Comparison of ENCODE assay signal across 8 cellular contexts in genomic region chr20:45911486-45912343, GRCh38. TPM values are rescaled to one million over a fixed set of nuclear protein-coding genes. Genes with fewer than 3 reads are reported as not detected.
DNase-seq lines count a peak whose midpoint lies in the region; ATAC-seq and TF ChIP-seq lines count a peak whose summit lies in the region.

A gene with protein sequence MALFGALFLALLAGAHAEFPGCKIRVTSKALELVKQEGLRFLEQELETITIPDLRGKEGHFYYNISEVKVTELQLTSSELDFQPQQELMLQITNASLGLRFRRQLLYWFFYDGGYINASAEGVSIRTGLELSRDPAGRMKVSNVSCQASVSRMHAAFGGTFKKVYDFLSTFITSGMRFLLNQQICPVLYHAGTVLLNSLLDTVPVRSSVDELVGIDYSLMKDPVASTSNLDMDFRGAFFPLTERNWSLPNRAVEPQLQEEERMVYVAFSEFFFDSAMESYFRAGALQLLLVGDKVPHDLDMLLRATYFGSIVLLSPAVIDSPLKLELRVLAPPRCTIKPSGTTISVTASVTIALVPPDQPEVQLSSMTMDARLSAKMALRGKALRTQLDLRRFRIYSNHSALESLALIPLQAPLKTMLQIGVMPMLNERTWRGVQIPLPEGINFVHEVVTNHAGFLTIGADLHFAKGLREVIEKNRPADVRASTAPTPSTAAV (minus strand): TSS chr20:45912155. CDS start chr20:45911452, 703 bp downstream.

- H3K36me3 Mint-ChIP-seq in CD4-positive, alpha-beta T cell (ENCODE audit: low read depth): no peaks in the 10 kb centered on the region
- H3K36me3 Mint-ChIP-seq in activated CD4-positive, alpha-beta memory T cell treated with anti-CD3 and anti-CD28 coated beads, Interleukin-2, amount 10 ng/mL, durations not matched to agents 7 days and 5 days (ENCODE audit: low read depth): no peaks in the 10 kb centered on the region

- no peak for TF ChIP-seq CTCF in CD4-positive, alpha-beta T cell (IDR thresholded peaks at IDR 0.05)

- H3K27me3 ChIP-seq in CD4-positive, alpha-beta T cell (ENCODE audit: control insufficient read depth, insufficient read depth, low read length): peaks cover 24% of the 10 kb centered on the region
- H3K27me3 ChIP-seq in subcutaneous abdominal adipose tissue (ENCODE audit: control insufficient read depth in 5 of 5, insufficient read depth in 4 of 5, low read length in 5 of 5): no peaks in the 10 kb centered on the region

- H3K9me3 Mint-ChIP-seq in CD4-positive, alpha-beta T cell: no peaks in the 10 kb centered on the region
- H3K9me3 Mint-ChIP-seq in activated CD4-positive, alpha-beta memory T cell treated with anti-CD3 and anti-CD28 coated beads, Interleukin-2, amount 10 ng/mL, durations not matched to agents 7 days and 5 days: no peaks in the 10 kb centered on the region

- peaks cover 14% of the 10 kb centered on the region for H3K4me1 Mint-ChIP-seq in CD4-positive, alpha-beta T cell (ENCODE audit: low read depth)
- H3K4me1 Mint-ChIP-seq in activated CD4-positive, alpha-beta memory T cell treated with anti-CD3 and anti-CD28 coated beads, Interleukin-2, amount 10 ng/mL, durations not matched to agents 7 days and 5 days: peaks cover 19% of the 10 kb centered on the region

- no peaks in the 10 kb centered on the region for H3K4me1 ChIP-seq in mesodermal cell (ENCODE audit: control insufficient read depth, insufficient read depth, low read length, poor library complexity, severe bottlenecking)
- H3K4me1 ChIP-seq in subcutaneous abdominal adipose tissue (ENCODE audit: control insufficient read depth in 5 of 5, insufficient read depth in 5 of 5, low read length in 5 of 5): peaks cover 0 to 42% (median 36%) of the 10 kb centered on the region in 5 donors

- peak; percentile 34 for ATAC-seq in CD4-positive, alpha-beta T cell (ENCODE audit: poor library complexity)
- ATAC-seq in GM19467 (IDR thresholded peaks at IDR 0.05; ENCODE audit: unreplicated experiment): no peak

- intact Hi-C loops in CD4-positive, alpha-beta T cell (cut with DNase I, micrococcal nuclease): loop anchor here in 1 of 2 experiments (2.0 kb wide), 1 partner anchor 21 kb away; no protein-coding TSS in a partner anchor

- peak in 1 of 10 experiments; percentile 36 for DNase-seq in CD4-positive, alpha-beta T cell
- DNase-seq in HuH-7 (ENCODE audit: low spot score): peak; percentile 83
- peak; percentile 35 for DNase-seq in activated CD4-positive, alpha-beta memory T cell treated with anti-CD3 and anti-CD28 coated beads, Interleukin-2, amount 10 ng/mL, durations not matched to agents 7 days and 5 days
- peak; percentile 66 to 69 for DNase-seq in erythroblast (lab: John Stamatoyannopoulos, UW)
- DNase-seq in inferior parietal cortex (ENCODE audit: extremely low spot score): no peak

- 0% methylated on average over 28 to 44 of the region's 58 CpGs for WGBS in mesodermal cell (ENCODE audit: insufficient coverage in 2 of 2), 2 experiments

- no peaks in the 10 kb centered on the region for H3K9me3 ChIP-seq in CD4-positive, alpha-beta T cell (ENCODE audit: control insufficient read depth, low read length)
- no peaks in the 10 kb centered on the region for H3K9me3 ChIP-seq in mesodermal cell (ENCODE audit: control insufficient read depth, low read length)
- no peaks in the 10 kb centered on the region for H3K9me3 ChIP-seq in subcutaneous abdominal adipose tissue (ENCODE audit: control insufficient read depth in 5 of 5, low read length in 5 of 5)

- H3K4me3 Mint-ChIP-seq in CD4-positive, alpha-beta T cell: peak within 1 kb of the TSS; percentile 79
- peak within 1 kb of the TSS; percentile 64 for H3K4me3 Mint-ChIP-seq in activated CD4-positive, alpha-beta memory T cell treated with anti-CD3 and anti-CD28 coated beads, Interleukin-2, amount 10 ng/mL, durations not matched to agents 7 days and 5 days

- no peak within 1 kb of the TSS for H3K27ac ChIP-seq in CD4-positive, alpha-beta T cell (ENCODE audit: low read depth, low read length)
- H3K27ac ChIP-seq in mesodermal cell (ENCODE audit: low read depth, low read length, severe bottlenecking): peak within 1 kb of the TSS; percentile 90
- peak within 1 kb of the TSS; percentile 72 for H3K27ac ChIP-seq in subcutaneous abdominal adipose tissue (ENCODE audit: low read depth, low read length)

- H3K36me3 ChIP-seq in mesodermal cell (ENCODE audit: control insufficient read depth, insufficient read depth, low read length) (peaks cover 32% of the 10 kb centered on the region), subcutaneous abdominal adipose tissue (ENCODE audit: control insufficient read depth in 5 of 5, insufficient read depth in 5 of 5, low read length in 5 of 5) (peaks cover 0 to 16% (median 7%) of the 10 kb centered on the region in 5 donors)

- peak within 1 kb of the TSS; percentile 54 for H3K4me3 ChIP-seq in mesodermal cell (ENCODE audit: extremely low read depth, insufficient read depth, low read length, poor library complexity, severe bottlenecking)
- peak within 1 kb of the TSS; percentile 72 to 85 (median 75) for H3K4me3 ChIP-seq in subcutaneous abdominal adipose tissue (ENCODE audit: low read depth in 1 of 5, low read length in 5 of 5)

- POLR2A ChIA-PET in CD4-positive, alpha-beta T cell (lab: Charles Lee): interaction anchor here (1.3 kb wide), 1 partner anchor 31 kb away, joined by 4 read pairs; the partner anchor contains the start of gene ZSWIM1
- POLR2A ChIA-PET in activated CD4-positive, alpha-beta memory T cell treated with anti-CD3 and anti-CD28 coated beads, Interleukin-2, amount 10 ng/mL, durations not matched to agents 7 days and 5 days (lab: Charles Lee): interaction anchor here (1.6 to 2.3 kb wide), 2 partner anchors 22 to 99 kb away, joined by 4 to 16 read pairs; partner anchors contain the start of genes PCIF1 and UBE2C

- H3K27ac Mint-ChIP-seq in CD4-positive, alpha-beta T cell: no peak within 1 kb of the TSS
- H3K27ac Mint-ChIP-seq in activated CD4-positive, alpha-beta memory T cell treated with anti-CD3 and anti-CD28 coated beads, Interleukin-2, amount 10 ng/mL, durations not matched to agents 7 days and 5 days: no peak within 1 kb of the TSS

- peak within 1 kb of the TSS in 4 of 5 donors; percentile 56 to 74 (median 63) for H3K9ac ChIP-seq in subcutaneous abdominal adipose tissue (ENCODE audit: low read length in 5 of 5)

- CTCF ChIA-PET in CD4-positive, alpha-beta T cell (lab: Charles Lee): no interaction called here
- CTCF ChIA-PET in activated CD4-positive, alpha-beta memory T cell treated with anti-CD3 and anti-CD28 coated beads, Interleukin-2, amount 10 ng/mL, durations not matched to agents 7 days and 5 days (lab: Charles Lee): no interaction called here

- TF ChIP-seq POLR2A in erythroblast (IDR thresholded peaks at IDR 0.05; ENCODE audit: low read length): peak; percentile 9

- H3K27me3 Mint-ChIP-seq in CD4-positive, alpha-beta T cell: peaks cover 30% of the 10 kb centered on the region
- peaks cover 23% of the 10 kb centered on the region for H3K27me3 Mint-ChIP-seq in activated CD4-positive, alpha-beta memory T cell treated with anti-CD3 and anti-CD28 coated beads, Interleukin-2, amount 10 ng/mL, durations not matched to agents 7 days and 5 days

RNA-seq across cellular contexts. Expression of the gene that starts here (rescaled TPM):
- total RNA-seq in CD4-positive, alpha-beta T cell: not detected
- 1 to 10 TPM; 2.8 to 3.1 TPM for total RNA-seq in activated CD4-positive, alpha-beta memory T cell treated with anti-CD3 and anti-CD28 coated beads, Interleukin-2, amount 10 ng/mL, durations not matched to agents 7 days and 5 days
- polyA plus RNA-seq in mesodermal cell (2013, experiment 1 of 2): 142 TPM
- polyA plus RNA-seq in mesodermal cell (2013, experiment 2 of 2): 122 TPM

Comparison
In these comparisons a context has a peak if more than half of its experiments do, and no peak if none do; other contexts are left out.
1. Peak in ATAC-seq in CD4-positive, alpha-beta T cell; RNA of the gene not detected or under 1 TPM.